Comparison of ENCODE assay signal across 21 cellular contexts in the genomic region with DNA sequence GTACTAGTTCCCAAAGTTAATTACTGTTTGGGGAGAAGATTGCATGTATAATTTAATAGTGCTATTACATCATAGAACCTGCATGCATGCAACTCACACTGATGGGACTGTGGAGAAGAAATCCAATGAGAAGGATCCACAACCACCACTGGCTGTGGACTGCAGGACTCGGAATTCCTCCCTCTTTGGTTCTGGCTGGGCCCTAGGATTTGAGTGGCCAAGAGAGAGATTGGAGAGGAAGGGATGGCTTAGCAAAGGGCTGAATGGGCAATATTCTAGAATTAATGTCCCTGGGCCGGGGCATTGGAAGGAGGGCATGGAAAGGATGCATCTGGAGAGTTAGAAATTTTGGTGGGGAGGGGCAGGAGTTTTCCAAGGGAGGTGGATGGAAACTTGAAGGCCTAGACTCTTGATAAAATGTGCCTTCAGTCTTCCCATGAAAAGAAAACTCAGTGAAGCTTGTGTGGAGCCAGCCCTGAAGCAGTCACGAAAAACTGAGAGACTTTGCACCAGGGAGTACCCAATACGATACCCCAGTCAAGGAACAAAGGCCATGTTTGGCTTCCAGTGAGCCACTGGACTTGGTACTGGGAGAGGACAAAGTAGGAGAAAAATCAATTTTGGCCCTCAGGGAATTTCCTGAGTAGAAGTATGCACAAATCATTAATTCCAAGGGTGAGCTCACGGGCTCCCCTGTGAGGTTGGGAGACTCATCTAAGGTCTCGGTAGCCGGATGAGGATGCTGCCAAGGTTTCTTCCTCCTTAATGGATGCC.
"Had no signal": no experiment of that assay in that cellular context is flagged by ENCODE, and none has a peak within 500 bp of the region (broad histone marks: within the 10 kb centered on the region; RNA-seq: fewer than 3 reads in every experiment).

No MANE protein-coding gene starts in this region.

- H3K9me3 ChIP-seq: adrenal gland, Peyer's patch, SJCRH30, SK-N-SH had no signal

- H3K4me1 ChIP-seq: Peyer's patch had no signal

- H3K9ac ChIP-seq: KMS-11, SK-N-SH had no signal

- ATAC-seq: activated CD4-positive, CD25-positive, alpha-beta regulatory T cell treated with anti-CD3 and anti-CD28 coated beads, Interleukin-2, amount 50 U/mL, for 24 hours; activated CD8-positive, alpha-beta T cell treated with anti-CD3 and anti-CD28 coated beads for 36 hours had no signal

- H3K27me3 ChIP-seq: adrenal gland, Peyer's patch, SJCRH30 had no signal

- H3K36me3 ChIP-seq: adrenal gland, Peyer's patch, SJCRH30 had no signal

- DNase-seq: activated CD4-positive, alpha-beta T cell treated with anti-CD3 and anti-CD28 coated beads for 4 hours; activated CD8-positive, alpha-beta memory T cell treated with anti-CD3 and anti-CD28 coated beads, Interleukin-2, amount 50 U/mL, for 48 hours; activated CD8-positive, alpha-beta T cell treated with anti-CD3 and anti-CD28 coated beads for 36 hours; activated naive CD4-positive, alpha-beta T cell treated with anti-CD3 and anti-CD28 coated beads, Interleukin-2, amount 50 U/mL, for 16 hours; activated naive CD8-positive, alpha-beta T cell treated with anti-CD3 and anti-CD28 coated beads, Interleukin-2, amount 10 ng/mL, durations not matched to agents 7 days and 5 days; activated T-cell treated with anti-CD3 and anti-CD28 coated beads, Interleukin-2, amount 50 U/mL, for 1 hour; adrenal gland; anterior cingulate cortex; MM.1S; NCI-H1105; NCI-H1436; NCI-H1694 treated with DMSO at 0.1 percent for 48 hours; NCI-H2029 treated with DMSO at 0.1 percent for 48 hours; NCI-H510A treated with DMSO at 0.1 percent for 48 hours; Peyer's patch; Right ventricle myocardium superior; SJCRH30; SK-N-SH had no signal

- H3K4me3 ChIP-seq: adrenal gland, Peyer's patch, SJCRH30 had no signal

- H3K4me2 ChIP-seq: KMS-11, SK-N-SH had no signal

- H3K27ac ChIP-seq: adrenal gland, KMS-11, Peyer's patch, RWPE1, SJCRH30 had no signal
